In genomic region chr17:50052241-50052788, GRCh38 we compare ENCODE assay signal across 14 cellular contexts. TPM values are rescaled to one million over a fixed set of nuclear protein-coding genes. Genes with fewer than 3 reads are reported as not detected.
DNase-seq lines count a peak whose midpoint lies in the region; ATAC-seq and TF ChIP-seq lines count a peak whose summit lies in the region.
"Had no signal": no experiment of that assay in that cellular context is flagged by ENCODE, and none has a peak within 500 bp of the region (broad histone marks: within the 10 kb centered on the region; RNA-seq: fewer than 3 reads in every experiment).

No MANE protein-coding gene starts in this region.

- H3K4me1 ChIP-seq in breast epithelium (peaks cover 0 to 11% of the 10 kb centered on the region in 2 donors), smooth muscle cell (ENCODE audit: low read depth) (peaks cover 37% of the 10 kb centered on the region)

- no peak overlapping the region for H2AFZ ChIP-seq in smooth muscle cell (ENCODE audit: low read depth)

- WGBS in smooth muscle cell (ENCODE audit: low lambda C conversion rate): 92% methylated on average over 6 of the region's 6 CpGs

- DNase-seq in activated CD4-positive, alpha-beta memory T cell treated with anti-CD3 and anti-CD28 coated beads for 36 hours: no peak
- DNase-seq in activated CD4-positive, alpha-beta memory T cell treated with anti-CD3 and anti-CD28 coated beads, Interleukin-2, amount 10 ng/mL, durations not matched to agents 7 days and 5 days: no peak
- peak; percentile 27 for DNase-seq in NCI-H2196 treated with DMSO at 0.1 percent for 48 hours (lab: John Stamatoyannopoulos, UW; ENCODE audit: unreplicated experiment)
- DNase-seq in breast epithelium (ENCODE audit: low spot score in 2 of 2): no peak
- DNase-seq in smooth muscle cell (lab: John Stamatoyannopoulos, UW; ENCODE audit: unreplicated experiment): no peak
- no peak for DNase-seq in 8988T
- no peak for DNase-seq in NCI-H128 (lab: John Stamatoyannopoulos, UW; ENCODE audit: unreplicated experiment)
- DNase-seq: small intestine, T1000 had no signal

- TF ChIP-seq CTCF in breast epithelium (IDR thresholded peaks at IDR 0.05): no peak
- no peak for TF ChIP-seq CTCF in smooth muscle cell (IDR thresholded peaks at IDR 0.05; ENCODE audit: borderline replicate concordance, insufficient read depth, poor library complexity, severe bottlenecking)

- H3K4me2 ChIP-seq in smooth muscle cell: peak overlapping the region; percentile 62

- H3K4me1 Mint-ChIP-seq in activated CD4-positive, alpha-beta memory T cell treated with anti-CD3 and anti-CD28 coated beads for 36 hours (ENCODE audit: low read depth): peaks cover 43% of the 10 kb centered on the region
- peaks cover 63% of the 10 kb centered on the region for H3K4me1 Mint-ChIP-seq in activated CD4-positive, alpha-beta memory T cell treated with anti-CD3 and anti-CD28 coated beads, Interleukin-2, amount 10 ng/mL, durations not matched to agents 7 days and 5 days

- H3K4me3 ChIP-seq in breast epithelium (no peak overlapping the region), smooth muscle cell (no peak overlapping the region)
- H3K4me3 ChIP-seq: tibial nerve had no signal

- H3F3A ChIP-seq in smooth muscle cell (ENCODE audit: low read depth): peaks cover 9% of the 10 kb centered on the region

- CTCF ChIA-PET in activated CD4-positive, alpha-beta memory T cell treated with anti-CD3 and anti-CD28 coated beads for 36 hours (lab: Charles Lee): interaction anchor here (0.6 to 7.9 kb wide), 5 partner anchors 23 to 476 kb away, joined by 3 to 85 read pairs (median 4); partner anchors contain the start of gene NXPH3
- CTCF ChIA-PET in activated CD4-positive, alpha-beta memory T cell treated with anti-CD3 and anti-CD28 coated beads, Interleukin-2, amount 10 ng/mL, durations not matched to agents 7 days and 5 days (lab: Charles Lee): interaction anchor here (0.5 to 1.2 kb wide), 4 partner anchors 41 to 1377 kb away, joined by 3 read pairs; partner anchors contain the start of gene PPP1R9B

- H3K4me3 Mint-ChIP-seq in activated CD4-positive, alpha-beta memory T cell treated with anti-CD3 and anti-CD28 coated beads for 36 hours: no peak overlapping the region
- no peak overlapping the region for H3K4me3 Mint-ChIP-seq in activated CD4-positive, alpha-beta memory T cell treated with anti-CD3 and anti-CD28 coated beads, Interleukin-2, amount 10 ng/mL, durations not matched to agents 7 days and 5 days

- H3K79me2 ChIP-seq in smooth muscle cell (ENCODE audit: low read depth): peaks cover 4% of the 10 kb centered on the region

- H3K9me3 Mint-ChIP-seq in activated CD4-positive, alpha-beta memory T cell treated with anti-CD3 and anti-CD28 coated beads for 36 hours: no peaks in the 10 kb centered on the region
- no peaks in the 10 kb centered on the region for H3K9me3 Mint-ChIP-seq in activated CD4-positive, alpha-beta memory T cell treated with anti-CD3 and anti-CD28 coated beads, Interleukin-2, amount 10 ng/mL, durations not matched to agents 7 days and 5 days

- H3K36me3 ChIP-seq in breast epithelium (no peaks in the 10 kb centered on the region), smooth muscle cell (ENCODE audit: low read depth) (no peaks in the 10 kb centered on the region)
- H3K36me3 ChIP-seq: neutrophil, tibial nerve had no signal

- POLR2A ChIA-PET in activated CD4-positive, alpha-beta memory T cell treated with anti-CD3 and anti-CD28 coated beads for 36 hours (lab: Charles Lee): no interaction called here
- POLR2A ChIA-PET in activated CD4-positive, alpha-beta memory T cell treated with anti-CD3 and anti-CD28 coated beads, Interleukin-2, amount 10 ng/mL, durations not matched to agents 7 days and 5 days (lab: Charles Lee): no interaction called here

- no peak for TF ChIP-seq POLR2A in breast epithelium (IDR thresholded peaks at IDR 0.05)

- no peak overlapping the region for H3K9ac ChIP-seq in smooth muscle cell (ENCODE audit: low read depth)

- H3K27ac Mint-ChIP-seq in activated CD4-positive, alpha-beta memory T cell treated with anti-CD3 and anti-CD28 coated beads for 36 hours: peak overlapping the region; percentile 95
- no peak overlapping the region for H3K27ac Mint-ChIP-seq in activated CD4-positive, alpha-beta memory T cell treated with anti-CD3 and anti-CD28 coated beads, Interleukin-2, amount 10 ng/mL, durations not matched to agents 7 days and 5 days

- peaks cover 5% of the 10 kb centered on the region for H4K20me1 ChIP-seq in smooth muscle cell (ENCODE audit: low read depth)

- ATAC-seq in HG03439 (IDR thresholded peaks at IDR 0.05; ENCODE audit: unreplicated experiment): no peak

- peak overlapping the region; percentile 30 to 82 for H3K27ac ChIP-seq in breast epithelium
- H3K27ac ChIP-seq in smooth muscle cell (ENCODE audit: low read depth): peak overlapping the region; percentile 73
- H3K27ac ChIP-seq: neutrophil had no signal

- H3K27me3 ChIP-seq in breast epithelium (no peaks in the 10 kb centered on the region), smooth muscle cell (ENCODE audit: low read depth) (no peaks in the 10 kb centered on the region)
- H3K27me3 ChIP-seq: tibial nerve had no signal

- H3K36me3 Mint-ChIP-seq in activated CD4-positive, alpha-beta memory T cell treated with anti-CD3 and anti-CD28 coated beads for 36 hours: no peaks in the 10 kb centered on the region
- H3K36me3 Mint-ChIP-seq in activated CD4-positive, alpha-beta memory T cell treated with anti-CD3 and anti-CD28 coated beads, Interleukin-2, amount 10 ng/mL, durations not matched to agents 7 days and 5 days (ENCODE audit: low read depth): no peaks in the 10 kb centered on the region

- H3K9me3 ChIP-seq in breast epithelium (no peaks in the 10 kb centered on the region), smooth muscle cell (replicated peaks; ENCODE audit: low read depth) (no peaks in the 10 kb centered on the region)
- H3K9me3 ChIP-seq: neutrophil, tibial nerve had no signal

- intact Hi-C loops in activated CD4-positive, alpha-beta memory T cell treated with anti-CD3 and anti-CD28 coated beads for 36 hours (cut with micrococcal nuclease): no loop called here
- intact Hi-C loops in breast epithelium (cut with DNase I; ENCODE audit: low total_unique reads): no loop called here

- H3K27me3 Mint-ChIP-seq in activated CD4-positive, alpha-beta memory T cell treated with anti-CD3 and anti-CD28 coated beads for 36 hours: peaks cover 2% of the 10 kb centered on the region
- peaks cover 7% of the 10 kb centered on the region for H3K27me3 Mint-ChIP-seq in activated CD4-positive, alpha-beta memory T cell treated with anti-CD3 and anti-CD28 coated beads, Interleukin-2, amount 10 ng/mL, durations not matched to agents 7 days and 5 days

RNA-seq across cellular contexts. Expression of gene ITGA3, which starts 3.6 kb away (rescaled TPM):
- 10 to 100 TPM; 15.8 to 17.6 TPM for total RNA-seq in activated CD4-positive, alpha-beta memory T cell treated with anti-CD3 and anti-CD28 coated beads for 36 hours
- total RNA-seq in activated CD4-positive, alpha-beta memory T cell treated with anti-CD3 and anti-CD28 coated beads, Interleukin-2, amount 10 ng/mL, durations not matched to agents 7 days and 5 days: 10 to 100 TPM; 12.5 to 13.4 TPM
- total RNA-seq in breast epithelium (10 to 100 TPM; 10.6 to 67.6 (median 48.5) TPM), smooth muscle cell (44.7 and 77.9 TPM in 2 replicates)
- polyA plus RNA-seq in smooth muscle cell: 30.0 and 70.4 TPM in 2 replicates

RNA-seq across cellular contexts. Expression of gene PDK2, which starts 42.8 kb away (rescaled TPM):
- 10 to 100 TPM; 13.3 to 14.6 TPM for total RNA-seq in activated CD4-positive, alpha-beta memory T cell treated with anti-CD3 and anti-CD28 coated beads for 36 hours
- total RNA-seq in activated CD4-positive, alpha-beta memory T cell treated with anti-CD3 and anti-CD28 coated beads, Interleukin-2, amount 10 ng/mL, durations not matched to agents 7 days and 5 days: 10 to 100 TPM; 19.6 to 23.4 TPM
- total RNA-seq in breast epithelium (10 to 100 TPM; 28.2 to 53.4 (median 30.5) TPM), smooth muscle cell (21.7 and 28.2 TPM in 2 replicates)
- polyA plus RNA-seq in smooth muscle cell: 34.3 and 36.5 TPM in 2 replicates

RNA-seq across cellular contexts. Expression of gene DLX3, which starts 57.3 kb away (rescaled TPM):
- not detected for total RNA-seq in activated CD4-positive, alpha-beta memory T cell treated with anti-CD3 and anti-CD28 coated beads for 36 hours
- total RNA-seq in activated CD4-positive, alpha-beta memory T cell treated with anti-CD3 and anti-CD28 coated beads, Interleukin-2, amount 10 ng/mL, durations not matched to agents 7 days and 5 days: not detected
- total RNA-seq in breast epithelium (under 1 TPM in 2 of 3 donors, not detected in 1; 0.44 to 0.98 TPM), smooth muscle cell (9.7 TPM in 1 of 2 replicates, not detected in the other)
- polyA plus RNA-seq in smooth muscle cell: 1.4 and 3.8 TPM in 2 replicates
- total RNA-seq: Daoy, frontal cortex had no signal
